ENCODE assay signal across 23 cellular contexts in the genomic region with DNA sequence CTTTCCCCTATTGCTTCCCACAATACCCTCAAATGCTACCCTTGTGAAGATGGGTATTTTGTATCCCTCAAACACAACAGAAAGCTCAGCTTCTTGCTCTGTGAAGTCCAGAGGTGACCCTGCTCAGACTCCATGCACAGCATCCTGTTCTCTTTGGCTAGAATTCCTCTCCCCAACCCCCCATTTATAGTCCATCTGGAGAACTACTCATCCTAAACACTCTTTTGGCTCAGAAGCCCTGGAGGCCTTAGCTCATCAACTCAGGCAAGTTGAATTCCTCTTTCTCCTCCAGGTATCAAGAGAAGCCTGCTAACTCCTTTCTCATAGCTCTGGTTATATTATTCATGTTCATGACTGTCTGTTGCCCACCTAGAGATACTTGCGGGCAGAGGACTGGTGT. TPM values are rescaled to one million over a fixed set of nuclear protein-coding genes. Genes with fewer than 3 reads are reported as not detected.
"Had no signal": no experiment of that assay in that cellular context is flagged by ENCODE, and none has a peak within 500 bp of the region (broad histone marks: within the 10 kb centered on the region; RNA-seq: fewer than 3 reads in every experiment).

No MANE protein-coding gene starts in this region.

- H3K4me3 ChIP-seq: left ventricle myocardium inferior, lung, neural progenitor cell, right atrium auricular region, right lobe of liver, smooth muscle cell, stomach, testis, thyroid gland, transverse colon, upper lobe of left lung, vagina had no signal

- H3K27me3 ChIP-seq: neural progenitor cell, right atrium auricular region, right lobe of liver, stomach, testis, thyroid gland, transverse colon, upper lobe of left lung, vagina had no signal

- H2AFZ ChIP-seq: neural progenitor cell, parathyroid adenoma had no signal

- H3K79me2 ChIP-seq: parathyroid adenoma had no signal

- H3K27ac ChIP-seq: left ventricle myocardium inferior, neural progenitor cell, neutrophil, parathyroid adenoma, right atrium auricular region, right lobe of liver, stomach, testis, thyroid gland, transverse colon, upper lobe of left lung, vagina had no signal

- ATAC-seq: natural killer cell; stimulated activated naive CD8-positive, alpha-beta T cell treated with anti-CD3 and anti-CD28 coated beads, Interleukin-15, Interleukin-2, amounts not matched to agents 100 U/mL and 50 U/mL, for 24 hours had no signal

- H3K9me3 ChIP-seq: left ventricle myocardium inferior, neutrophil, right atrium auricular region, right lobe of liver, stomach, testis, thyroid gland, transverse colon, upper lobe of left lung, vagina had no signal

- H3K4me1 ChIP-seq: left ventricle myocardium inferior, neural progenitor cell, parathyroid adenoma, right atrium auricular region, right lobe of liver, testis, upper lobe of left lung, vagina had no signal

- H3K4me2 ChIP-seq: neural progenitor cell, smooth muscle cell had no signal

- H3K9ac ChIP-seq: neural progenitor cell, parathyroid adenoma had no signal

- DNase-seq: islet precursor cell; left ventricle myocardium inferior; naive B cell; natural killer cell; occipital lobe; right lobe of liver; stimulated activated CD4-positive, alpha-beta T cell treated with anti-CD3 and anti-CD28 coated beads, Interleukin-1b, Interleukin-23, amount 100 ng/mL, for 48 hours; stimulated activated CD4-positive, alpha-beta T cell treated with anti-CD3 and anti-CD28 coated beads, Interleukin-4, amount 100 ng/mL, for 1 hour; stimulated activated naive B cell treated with anti-CD40 and anti-IgM and Interleukin-4, amounts not matched to agents 10 μg/mL and 1 μg/mL and 100 μg/mL, for 72 hours; stimulated activated naive CD8-positive, alpha-beta T cell treated with anti-CD3 and anti-CD28 coated beads, Interleukin-15, Interleukin-2, amounts not matched to agents 100 U/mL and 50 U/mL, for 24 hours; stomach; testis; thyroid gland; transverse colon; upper lobe of left lung had no signal

- H3K36me3 ChIP-seq: left ventricle myocardium inferior, neural progenitor cell, neutrophil, right atrium auricular region, right lobe of liver, stomach, thyroid gland, transverse colon, upper lobe of left lung, vagina had no signal

RNA-seq across cellular contexts. Expression of gene GASK1A, which starts 18.3 kb away (rescaled TPM):
- total RNA-seq: osteocyte had no signal
- polyA plus RNA-seq: smooth muscle cell had no signal

RNA-seq across cellular contexts. Expression of gene ZNF662, which starts 54.8 kb away (rescaled TPM):
- total RNA-seq: osteocyte had no signal
- polyA plus RNA-seq: smooth muscle cell had no signal
